In genomic region chrX:2485460-2485753, GRCh38 we compare ENCODE assay signal across 13 cellular contexts. TPM values are rescaled to one million over a fixed set of nuclear protein-coding genes. Genes with fewer than 3 reads are reported as not detected.
DNase-seq lines count a peak whose midpoint lies in the region; ATAC-seq and TF ChIP-seq lines count a peak whose summit lies in the region.
"Had no signal": no experiment of that assay in that cellular context is flagged by ENCODE, and none has a peak within 500 bp of the region (broad histone marks: within the 10 kb centered on the region; RNA-seq: fewer than 3 reads in every experiment).

No MANE protein-coding gene starts in this region.

- H3K9me3 Mint-ChIP-seq in nephron progenitor cell, result no peaks in the 10 kb centered on the region
- no peaks in the 10 kb centered on the region for H3K9me3 Mint-ChIP-seq in CD4-positive, alpha-beta T cell
- H3K9me3 Mint-ChIP-seq: effector memory CD8-positive, alpha-beta T cell had no signal

- no peaks in the 10 kb centered on the region for H3K27me3 ChIP-seq in CD4-positive, alpha-beta T cell (ENCODE audit: control insufficient read depth, insufficient read depth, low read length)
- H3K27me3 ChIP-seq in colonic mucosa, result no peaks in the 10 kb centered on the region

- intact Hi-C loops in CD4-positive, alpha-beta T cell (cut with DNase I, micrococcal nuclease), result no loop called here
- intact Hi-C loops in colonic mucosa (cut with DNase I), result no loop called here

- peaks cover 44% of the 10 kb centered on the region for H3K36me3 Mint-ChIP-seq in nephron progenitor cell (ENCODE audit: low read depth)
- peaks cover 42% of the 10 kb centered on the region for H3K36me3 Mint-ChIP-seq in CD4-positive, alpha-beta T cell (ENCODE audit: low read depth)

- no peaks in the 10 kb centered on the region for H3K27me3 Mint-ChIP-seq in nephron progenitor cell (ENCODE audit: low read depth, poor library complexity)
- no peaks in the 10 kb centered on the region for H3K27me3 Mint-ChIP-seq in CD4-positive, alpha-beta T cell
- H3K27me3 Mint-ChIP-seq: effector memory CD8-positive, alpha-beta T cell had no signal

- H3K4me1 ChIP-seq in urinary bladder (ENCODE audit: insufficient read depth) (no peaks in the 10 kb centered on the region), colonic mucosa (no peaks in the 10 kb centered on the region)

- peak overlapping the region; percentile 97 for H3K27ac Mint-ChIP-seq in nephron progenitor cell
- no peak overlapping the region for H3K27ac Mint-ChIP-seq in CD4-positive, alpha-beta T cell

- peak overlapping the region; percentile 79 for H3K27ac ChIP-seq in urinary bladder (ENCODE audit: low read depth)
- H3K27ac ChIP-seq in CD4-positive, alpha-beta T cell (ENCODE audit: low read depth, low read length), result no peak overlapping the region
- no peak overlapping the region for H3K27ac ChIP-seq in colonic mucosa
- H3K27ac ChIP-seq: KMS-11, VCaP had no signal

- H3K4me3 Mint-ChIP-seq in nephron progenitor cell, result no peak overlapping the region
- H3K4me3 Mint-ChIP-seq in CD4-positive, alpha-beta T cell, result no peak overlapping the region
- H3K4me3 Mint-ChIP-seq: effector memory CD8-positive, alpha-beta T cell had no signal

- CTCF ChIA-PET in CD4-positive, alpha-beta T cell (lab: Charles Lee), result no interaction called here

- no peaks in the 10 kb centered on the region for H3K9me3 ChIP-seq in CD4-positive, alpha-beta T cell (ENCODE audit: control insufficient read depth, low read length)
- no peaks in the 10 kb centered on the region for H3K9me3 ChIP-seq in colonic mucosa

- no peak overlapping the region for H3K9ac ChIP-seq in colonic mucosa (ENCODE audit: low read depth in 2 of 2, low read length in 2 of 2)
- H3K9ac ChIP-seq: KMS-11 had no signal

- DNase-seq in amniotic epithelial cell (ENCODE audit: low read depth) (peak; percentile 31), foreskin fibroblast (peak in 1 of 2 donors; percentile 61), nephron progenitor cell (no peak), colonic mucosa (no peak), RKO (ENCODE audit: low spot score) (no peak)
- DNase-seq in CD4-positive, alpha-beta T cell, result no peak
- DNase-seq: activated effector memory CD4-positive, alpha-beta T cell treated with Interleukin-2 at 50 U/mL for 16 hours; DMS79; effector memory CD8-positive, alpha-beta T cell had no signal

- TF ChIP-seq CTCF in foreskin fibroblast (IDR thresholded peaks at IDR 0.05; ENCODE audit: low read depth, low read length) (no peak), nephron progenitor cell (IDR thresholded peaks at IDR 0.05) (no peak), colonic mucosa (IDR thresholded peaks at IDR 0.05) (no peak)
- TF ChIP-seq CTCF in CD4-positive, alpha-beta T cell (IDR thresholded peaks at IDR 0.05), result no peak

- H3K36me3 ChIP-seq in urinary bladder (ENCODE audit: insufficient read depth) (peaks cover 4% of the 10 kb centered on the region), colonic mucosa (peaks cover 6% of the 10 kb centered on the region)

- ATAC-seq in CD4-positive, alpha-beta T cell (ENCODE audit: poor library complexity), result no peak
- ATAC-seq: effector memory CD8-positive, alpha-beta T cell; Panc1 had no signal

- POLR2A ChIA-PET in CD4-positive, alpha-beta T cell (lab: Charles Lee), result no interaction called here

- 21% methylated on average over 2 of the region's 2 CpGs for WGBS in urinary bladder

- peak overlapping the region; percentile 35 to 50 for H3K4me3 ChIP-seq in foreskin fibroblast (ENCODE audit: low read depth in 1 of 2, low read length in 2 of 2)
- H3K4me3 ChIP-seq in urinary bladder (ENCODE audit: low read depth, low read length), result peak overlapping the region; percentile 12
- H3K4me3 ChIP-seq in colonic mucosa, result no peak overlapping the region

- peaks cover 41% of the 10 kb centered on the region for H3K4me1 Mint-ChIP-seq in nephron progenitor cell
- no peaks in the 10 kb centered on the region for H3K4me1 Mint-ChIP-seq in CD4-positive, alpha-beta T cell (ENCODE audit: low read depth)

RNA-seq across cellular contexts. Expression of gene DHRSX, which starts 15.4 kb away (rescaled TPM):
- total RNA-seq in urinary bladder (17.3 TPM), colonic mucosa (10 to 100 TPM; 28.6 to 43.3 TPM)
- 19.9 TPM for polyA plus RNA-seq in urinary bladder
- total RNA-seq in CD4-positive, alpha-beta T cell, result 10 to 100 TPM; 12.1 to 13.9 TPM

RNA-seq across cellular contexts. Expression of gene ZBED1, which starts 15.4 kb away (rescaled TPM):
- total RNA-seq in urinary bladder (20.3 TPM), colonic mucosa (10 to 100 TPM; 33.3 to 44.6 TPM)
- polyA plus RNA-seq in urinary bladder, result 28.2 TPM
- total RNA-seq in CD4-positive, alpha-beta T cell, result 10 to 100 TPM; 15.8 to 16.1 TPM
